14 cellular contexts compared by ENCODE assay signal in the genomic region with DNA sequence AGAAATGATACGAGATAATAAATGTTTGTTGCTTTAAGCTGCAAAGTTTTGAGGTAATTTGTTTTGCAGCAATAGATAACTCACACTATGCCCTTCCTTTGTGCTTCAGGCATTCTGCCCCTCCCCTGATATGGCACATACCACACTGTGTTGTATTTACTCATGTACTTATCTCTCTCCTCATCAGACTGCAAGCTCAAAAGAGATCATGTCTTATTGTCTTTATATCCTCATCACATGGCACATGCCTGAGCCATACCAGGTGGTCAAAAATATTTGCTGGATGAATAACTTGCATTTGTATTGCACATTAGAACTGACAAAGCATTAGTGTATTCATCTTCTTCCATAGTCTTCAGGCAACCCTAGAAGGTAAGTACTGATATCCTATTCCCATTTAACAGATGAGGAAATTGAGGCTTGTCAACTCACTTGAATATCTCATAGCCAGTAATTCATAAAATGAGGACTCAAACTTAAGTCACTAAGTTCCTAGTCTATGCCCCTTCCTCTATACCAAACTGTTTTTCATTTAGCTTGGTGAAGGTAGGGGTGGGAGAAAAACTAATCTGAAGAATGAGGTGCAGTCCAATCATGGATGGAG.
A peak's percentile ranks its signal among the peaks of the same experiment; 100 is the strongest.
DNase-seq lines count a peak whose midpoint lies in the region; ATAC-seq and TF ChIP-seq lines count a peak whose summit lies in the region.
"Had no signal": no experiment of that assay in that cellular context is flagged by ENCODE, and none has a peak within 500 bp of the region (broad histone marks: within the 10 kb centered on the region; RNA-seq: fewer than 3 reads in every experiment).

No MANE protein-coding gene starts in this region.

- H3K9me3 ChIP-seq in adipocyte (ENCODE audit: control insufficient read depth, low read length): no peaks in the 10 kb centered on the region
- H3K9me3 ChIP-seq in mucosa of descending colon: no peaks in the 10 kb centered on the region
- H3K9me3 ChIP-seq: SJCRH30 had no signal

- peak; percentile 72 for DNase-seq in DMS53 (lab: John Stamatoyannopoulos, UW)
- DNase-seq in LNCaP clone FGC (ENCODE audit: low read depth): peak; percentile 63
- DNase-seq in adipocyte (ENCODE audit: low read depth): peak; percentile 35
- no peak for DNase-seq in mucosa of descending colon
- DNase-seq in NK-92 (lab: John Stamatoyannopoulos, UW; ENCODE audit: unreplicated experiment): no peak
- DNase-seq in HT-29 (ENCODE audit: low spot score): no peak
- DNase-seq in C1 segment of cervical spinal cord (lab: John Stamatoyannopoulos, UW): no peak
- DNase-seq: activated CD4-positive, alpha-beta T cell treated with anti-CD3 and anti-CD28 coated beads for 1 hour; caudate nucleus; NCI-H2171 treated with DMSO at 0.1 percent for 48 hours; nephron progenitor cell; stimulated activated CD4-positive, alpha-beta T cell treated with anti-CD3 and anti-CD28 coated beads, Interleukin-15, amount 100 ng/mL, for 24 hours had no signal

- intact Hi-C loops in mucosa of descending colon (cut with DNase I, micrococcal nuclease): no loop called here

- TF ChIP-seq CTCF in LNCaP clone FGC (IDR thresholded peaks at IDR 0.05; ENCODE audit: control insufficient read depth, extremely low read depth, insufficient read depth): no peak
- no peak for TF ChIP-seq CTCF in mucosa of descending colon (IDR thresholded peaks at IDR 0.05)

- ATAC-seq in mucosa of descending colon (peak; percentile 39), GM19452 (IDR thresholded peaks at IDR 0.05; ENCODE audit: unreplicated experiment) (no peak)

- H3K9ac ChIP-seq in adipocyte (ENCODE audit: low read length): no peak overlapping the region

- H3K36me3 ChIP-seq in adipocyte (ENCODE audit: control insufficient read depth, insufficient read depth, low read length, severe bottlenecking): no peaks in the 10 kb centered on the region
- no peaks in the 10 kb centered on the region for H3K36me3 ChIP-seq in mucosa of descending colon (ENCODE audit: low read depth)
- H3K36me3 ChIP-seq: SJCRH30 had no signal

- H3K4me1 ChIP-seq in adipocyte (ENCODE audit: control insufficient read depth, insufficient read depth, low read length): peaks cover 33% of the 10 kb centered on the region
- H3K4me1 ChIP-seq in mucosa of descending colon (ENCODE audit: low read depth): no peaks in the 10 kb centered on the region

- H3K27me3 ChIP-seq in adipocyte (replicated peaks; ENCODE audit: control insufficient read depth, insufficient read depth, low read length): no peaks in the 10 kb centered on the region
- H3K27me3 ChIP-seq: SJCRH30 had no signal

- H3K4me3 ChIP-seq in LNCaP clone FGC (ENCODE audit: low read depth, low read length) (no peak overlapping the region), adipocyte (ENCODE audit: low read length) (no peak overlapping the region), mucosa of descending colon (no peak overlapping the region)
- H3K4me3 ChIP-seq: SJCRH30 had no signal

Comparison
In these comparisons a context has a peak if more than half of its experiments do, and no peak if none do; other contexts are left out.
1. DNase-seq: peak in DMS53 (single experiment), LNCaP clone FGC (single experiment) and adipocyte (single experiment); none in mucosa of descending colon (0 of 3), NK-92 (single experiment), HT-29 (single experiment) and C1 segment of cervical spinal cord (0 of 14).